In genomic region chr17:31492880-31493655, GRCh38 we compare ENCODE assay signal across 8 cellular contexts.
A peak's percentile ranks its signal among the peaks of the same experiment; 100 is the strongest.
DNase-seq lines count a peak whose midpoint lies in the region; ATAC-seq and TF ChIP-seq lines count a peak whose summit lies in the region.

No MANE protein-coding gene starts in this region.

- H3K9me3 ChIP-seq in endodermal cell (ENCODE audit: control insufficient read depth, low read length), result no peaks in the 10 kb centered on the region

- H3K36me3 Mint-ChIP-seq in endodermal cell (ENCODE audit: low read depth), result no peaks in the 10 kb centered on the region

- no peak overlapping the region for H3K27ac ChIP-seq in endodermal cell (ENCODE audit: low read depth, low read length)

- H3K4me1 Mint-ChIP-seq in endodermal cell, result peaks cover 40% of the 10 kb centered on the region

- peaks cover 12% of the 10 kb centered on the region for H3K27me3 ChIP-seq in endodermal cell (ENCODE audit: control insufficient read depth, insufficient read depth, low read length, poor library complexity, severe bottlenecking)

- no peaks in the 10 kb centered on the region for H3K27me3 Mint-ChIP-seq in endodermal cell (ENCODE audit: insufficient read depth)

- WGBS in endodermal cell (ENCODE audit: insufficient coverage in 1 of 2, insufficient read length in 1 of 2), 2 experiments, result 91 to 94% methylated on average over 5 to 11 of the region's 11 CpGs

- no peak overlapping the region for H3K9ac ChIP-seq in endodermal cell (ENCODE audit: extremely low read depth, low read length, poor library complexity, severe bottlenecking)

- no peaks in the 10 kb centered on the region for H3K9me3 Mint-ChIP-seq in endodermal cell

- H3K27ac Mint-ChIP-seq in endodermal cell, result peak overlapping the region; percentile 70

- peak; percentile 9 to 53 (median 30) for DNase-seq in activated CD4-positive, CD25-positive, alpha-beta regulatory T cell (lab: John Stamatoyannopoulos, UW)
- DNase-seq in endodermal cell (no peak), NCI-H146 treated with DMSO at 0.1 percent for 48 hours (lab: John Stamatoyannopoulos, UW; ENCODE audit: unreplicated experiment) (no peak), SHP77 treated with DMSO at 0.1 percent for 48 hours (lab: John Stamatoyannopoulos, UW) (no peak)
- DNase-seq in stimulated activated CD4-positive, alpha-beta T cell treated with anti-CD3 and anti-CD28 coated beads, TNF-alpha, amount 100 ng/mL, for 24 hours (ENCODE audit: low read depth in 3 of 3), result peak; percentile 59 to 87 (median 76)

- peak; percentile 34 for ATAC-seq in GM21529 (IDR thresholded peaks at IDR 0.05; ENCODE audit: unreplicated experiment)
- ATAC-seq in HG02970 (IDR thresholded peaks at IDR 0.05; ENCODE audit: low FRiP score, unreplicated experiment), result no peak
- ATAC-seq in GM18873 (IDR thresholded peaks at IDR 0.05; ENCODE audit: low FRiP score, unreplicated experiment), result no peak

- no peak overlapping the region for H3K4me3 Mint-ChIP-seq in endodermal cell

- no peak for TF ChIP-seq CTCF in endodermal cell (conservative IDR thresholded peaks at IDR 0.05)

- H3K36me3 ChIP-seq in endodermal cell (ENCODE audit: control insufficient read depth, insufficient read depth, low read length), result no peaks in the 10 kb centered on the region

- H3K4me1 ChIP-seq in endodermal cell (ENCODE audit: control insufficient read depth, insufficient read depth, low read length), result peaks cover 7% of the 10 kb centered on the region

- H3K4me3 ChIP-seq in endodermal cell (ENCODE audit: low read length), result no peak overlapping the region

Comparison
In these comparisons a context has a peak if more than half of its experiments do, and no peak if none do; other contexts are left out.
1. DNase-seq: peak in activated CD4-positive, CD25-positive, alpha-beta regulatory T cell (4 of 4) and stimulated activated CD4-positive, alpha-beta T cell treated with anti-CD3 and anti-CD28 coated beads, TNF-alpha, amount 100 ng/mL, for 24 hours (3 of 3); none in endodermal cell (single experiment), NCI-H146 treated with DMSO at 0.1 percent for 48 hours (single experiment) and SHP77 treated with DMSO at 0.1 percent for 48 hours (single experiment).